In the genomic region with DNA sequence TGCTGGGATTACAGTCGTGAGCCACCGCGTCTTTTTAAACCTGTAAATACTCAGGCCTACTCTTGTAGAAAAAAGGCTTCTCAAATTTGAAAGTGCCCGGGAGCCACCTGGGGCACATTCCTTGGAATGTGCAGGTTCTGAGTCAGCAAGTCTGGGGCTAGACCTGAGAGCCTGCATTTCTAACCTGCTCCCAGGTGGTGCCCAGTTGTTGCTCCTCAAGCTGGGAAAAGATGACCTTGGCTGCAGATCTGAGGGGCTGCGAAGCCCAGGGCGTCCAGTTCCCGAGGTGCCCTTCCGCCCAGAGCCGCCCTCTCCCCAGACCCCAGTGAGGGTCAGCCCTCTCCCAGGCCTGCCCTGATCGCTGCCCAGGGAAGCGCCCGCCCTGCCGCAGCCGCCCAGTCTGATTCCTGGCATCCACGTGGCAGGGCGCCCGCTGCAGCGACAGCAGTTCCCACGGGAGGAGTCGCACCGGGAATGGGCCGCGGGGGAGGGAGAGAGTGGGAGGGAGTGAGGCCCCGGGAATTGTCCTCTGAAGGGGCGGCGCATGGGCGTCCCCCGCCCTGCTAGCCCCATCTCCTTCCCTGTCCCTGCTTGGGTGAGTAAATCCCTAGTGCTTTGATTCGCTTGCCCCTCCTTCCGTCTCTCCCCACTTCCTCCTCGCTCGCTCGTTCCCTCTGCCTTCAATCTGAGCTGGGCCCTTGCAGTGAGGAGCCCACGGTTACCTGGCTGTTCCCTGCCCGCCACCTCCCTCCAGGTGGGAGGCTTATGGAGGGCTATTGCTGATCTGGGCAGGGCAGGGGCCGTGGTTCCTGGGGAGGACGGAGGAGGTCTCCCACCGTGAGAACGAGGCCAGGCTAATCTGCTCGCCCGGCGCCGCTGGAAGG, we compare ENCODE assay signal across 9 cellular contexts. TPM values are rescaled to one million over a fixed set of nuclear protein-coding genes. Genes with fewer than 3 reads are reported as not detected.
DNase-seq lines count a peak whose midpoint lies in the region; ATAC-seq, FAIRE-seq and TF ChIP-seq lines count a peak whose summit lies in the region.
"Had no signal": no experiment of that assay in that cellular context is flagged by ENCODE, and none has a peak within 500 bp of the region (broad histone marks: within the 10 kb centered on the region; RNA-seq: fewer than 3 reads in every experiment).

No MANE protein-coding gene starts in this region.

- WGBS in pancreas, 2 donors: 27 to 35% methylated on average over 28 to 40 of the region's 43 CpGs

- H3K27me3 ChIP-seq in pancreas: no peaks in the 10 kb centered on the region

- peak overlapping the region; percentile 43 for H3K9ac ChIP-seq in ES-I3 (ENCODE audit: low read depth, low read length)
- H3K9ac ChIP-seq: KMS-11 had no signal

- H3K36me3 ChIP-seq in ES-I3 (ENCODE audit: insufficient read depth, low read length): no peaks in the 10 kb centered on the region
- H3K36me3 ChIP-seq in pancreas: no peaks in the 10 kb centered on the region

- ATAC-seq in pancreas (peak; percentile 83 to 91 (median 88)), GM21423 (IDR thresholded peaks at IDR 0.05; ENCODE audit: unreplicated experiment) (no peak)

- FAIRE-seq in pancreas (lab: Jason Lieb, UNC): no peak

- no peaks in the 10 kb centered on the region for H3K9me3 ChIP-seq in ES-I3 (ENCODE audit: control insufficient read depth, insufficient read depth, low read length)
- H3K9me3 ChIP-seq in pancreas: no peaks in the 10 kb centered on the region

- H3K4me1 ChIP-seq in ES-I3 (ENCODE audit: insufficient read depth, low read length): peaks cover 25% of the 10 kb centered on the region
- H3K4me1 ChIP-seq in pancreas: peaks cover 0 to 16% (median 0%) of the 10 kb centered on the region in 3 donors

- no peak for TF ChIP-seq CTCF in pancreas (IDR thresholded peaks at IDR 0.05)

- DNase-seq in SW480 (ENCODE audit: low spot score) (peak; percentile 74), head of caudate nucleus (peak; percentile 19 to 90 (median 69)), pancreas (peak; percentile 87 to 95 (median 92)), NCI-H1694 (lab: John Stamatoyannopoulos, UW) (no peak), globus pallidus (ENCODE audit: low spot score) (no peak), NCI-H1105 (lab: John Stamatoyannopoulos, UW) (no peak)

- peak overlapping the region in 2 of 4 donors; percentile 36 to 40 for H3K4me3 ChIP-seq in pancreas

- H3K27ac ChIP-seq in pancreas: peak overlapping the region; percentile 65 to 87 (median 76)
- H3K27ac ChIP-seq: KMS-11 had no signal

- intact Hi-C loops in head of caudate nucleus (cut with DNase I): no loop called here
- intact Hi-C loops in pancreas (cut with DNase I): no loop called here

RNA-seq across cellular contexts. Expression of gene TENT5B, which starts 18.8 kb away (rescaled TPM):
- total RNA-seq in pancreas: 1 to 10 TPM in 1 of 6 donors, under 1 TPM in 5; 0.08 to 2.0 (median 0.61) TPM
- polyA plus RNA-seq in pancreas: 1 to 10 TPM; 1.3 to 3.3 TPM

RNA-seq across cellular contexts. Expression of gene TRNP1, which starts 38.0 kb away (rescaled TPM):
- total RNA-seq in pancreas: 10 to 100 TPM; 10.4 to 36.8 (median 18.4) TPM
- polyA plus RNA-seq in pancreas: 10 to 100 TPM; 42.1 to 48.2 TPM

Comparison
In these comparisons a context has a peak if more than half of its experiments do, and no peak if none do; other contexts are left out.
1. DNase-seq: peak in SW480 (single experiment), head of caudate nucleus (42 of 42) and pancreas (6 of 6); none in NCI-H1694 (single experiment), globus pallidus (single experiment) and NCI-H1105 (single experiment).